8 cellular contexts compared by ENCODE assay signal in genomic region chr4:3074846-3075651, GRCh38. TPM values are rescaled to one million over a fixed set of nuclear protein-coding genes. Genes with fewer than 3 reads are reported as not detected.
DNase-seq lines count a peak whose midpoint lies in the region; TF ChIP-seq lines count a peak whose summit lies in the region.

No MANE protein-coding gene starts in this region.

- H3K27me3 ChIP-seq in MG63 (no peaks in the 10 kb centered on the region), right atrium auricular region (no peaks in the 10 kb centered on the region), rectal smooth muscle tissue (ENCODE audit: control insufficient read depth, insufficient read depth, low read length) (no peaks in the 10 kb centered on the region)

- H3K9ac ChIP-seq in rectal smooth muscle tissue (ENCODE audit: low read length) = peak overlapping the region; percentile 68

- peak; percentile 73 for DNase-seq in AG08396 (ENCODE audit: low spot score)
- DNase-seq in MG63 = peak; percentile 66
- DNase-seq in SKM-1 treated with dmso at 0.1 percent for 144 hours (lab: John Stamatoyannopoulos, UW; ENCODE audit: unreplicated experiment) = peak; percentile 56
- peak; percentile 49 for DNase-seq in amniotic stem cell (lab: John Stamatoyannopoulos, UW)
- DNase-seq in right atrium auricular region (ENCODE audit: low spot score) = no peak
- DNase-seq in KG1 (lab: John Stamatoyannopoulos, UW) = no peak

- peak; percentile 69 for TF ChIP-seq POLR2A in GM19099 (IDR thresholded peaks at IDR 0.05; ENCODE audit: extremely low read depth, insufficient read length, low read depth)

- H3K27ac ChIP-seq in right atrium auricular region (peak overlapping the region; percentile 86 to 88), rectal smooth muscle tissue (ENCODE audit: low read depth, low read length) (peak overlapping the region; percentile 83)

- peaks cover 0 to 26% of the 10 kb centered on the region in 2 donors for H3K4me1 ChIP-seq in right atrium auricular region
- peaks cover 7% of the 10 kb centered on the region for H3K4me1 ChIP-seq in rectal smooth muscle tissue (ENCODE audit: control insufficient read depth, insufficient read depth, low read length)

- no peaks in the 10 kb centered on the region for H3K9me3 ChIP-seq in MG63
- H3K9me3 ChIP-seq in right atrium auricular region = no peaks in the 10 kb centered on the region

- TF ChIP-seq CTCF in right atrium auricular region (IDR thresholded peaks at IDR 0.05) = no peak

- H3K4me3 ChIP-seq in MG63 (peak overlapping the region; percentile 91), right atrium auricular region (peak overlapping the region; percentile 84 to 86), rectal smooth muscle tissue (ENCODE audit: low read length) (peak overlapping the region; percentile 95)

- H3K36me3 ChIP-seq in MG63 = no peaks in the 10 kb centered on the region
- H3K36me3 ChIP-seq in right atrium auricular region = no peaks in the 10 kb centered on the region
- H3K36me3 ChIP-seq in rectal smooth muscle tissue (ENCODE audit: control insufficient read depth, insufficient read depth, low read length) = no peaks in the 10 kb centered on the region

RNA-seq across cellular contexts. Expression of gene HTT, which starts 0.6 kb away (rescaled TPM):
- total RNA-seq in MG63 (2014; rRNA removed; shearing (Covaris generic); ENCODE audit: low replicate concordance) = 6.4 and 8.1 TPM in 2 replicates
- 10 to 100 TPM; 18.1 to 30.5 TPM for total RNA-seq in right atrium auricular region

RNA-seq across cellular contexts. Expression of gene HTT-AS, which starts 0.7 kb away (rescaled TPM):
- not detected in 2 replicates for total RNA-seq in MG63 (2014; rRNA removed; shearing (Covaris generic); ENCODE audit: low replicate concordance)
- not detected for total RNA-seq in right atrium auricular region

Comparison
In these comparisons a context has a peak if more than half of its experiments do, and no peak if none do; other contexts are left out.
1. DNase-seq: peak in AG08396 (single experiment), MG63 (single experiment), SKM-1 treated with dmso at 0.1 percent for 144 hours (single experiment) and amniotic stem cell (single experiment); none in right atrium auricular region (single experiment) and KG1 (single experiment).
2. Peak in every context shown above with its lines, with median percentiles within 50 percentile points of each other: H3K4me3 ChIP-seq.